ENCODE assay signal across 1 cellular context in genomic region chr19:48351341-48351752, GRCh38.
TF ChIP-seq lines count a peak whose summit lies in the region.

No MANE protein-coding gene starts in this region.

TF ChIP-seq in HEK293, 187 proteins besides CTCF, POLR2A, EP300 and RAD21 (continued from another document):
- TF ChIP-seq TSHZ1 (tag by site-specific recombination; IDR thresholded peaks at IDR 0.05; ENCODE audit: borderline replicate concordance) (no peak), ZNF148 (tag by site-specific recombination; IDR thresholded peaks at IDR 0.05; ENCODE audit: borderline replicate concordance) (no peak)
